9 cellular contexts compared by ENCODE assay signal in the genomic region with DNA sequence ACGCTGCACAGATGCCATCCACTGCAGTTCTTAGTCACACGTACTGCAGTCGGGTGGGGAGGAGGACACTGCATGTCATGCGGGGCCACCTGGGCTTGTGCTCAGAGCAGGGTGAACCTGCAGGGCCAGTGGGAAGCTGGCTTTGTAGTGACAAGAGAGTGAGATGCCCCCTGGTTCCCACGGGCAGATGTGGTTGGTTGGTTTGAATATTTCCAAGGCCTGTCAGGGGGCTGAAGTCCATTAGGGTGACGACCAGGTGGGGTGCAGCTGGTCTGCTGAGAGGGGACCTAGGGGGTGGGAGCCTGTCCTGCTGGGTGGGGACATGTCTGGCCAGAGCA. TPM values are rescaled to one million over a fixed set of nuclear protein-coding genes. Genes with fewer than 3 reads are reported as not detected.
DNase-seq lines count a peak whose midpoint lies in the region; ATAC-seq and TF ChIP-seq lines count a peak whose summit lies in the region.
"Had no signal": no experiment of that assay in that cellular context is flagged by ENCODE, and none has a peak within 500 bp of the region (broad histone marks: within the 10 kb centered on the region; RNA-seq: fewer than 3 reads in every experiment).

No MANE protein-coding gene starts in this region.

- no peak for TF ChIP-seq POLR2A in stomach (IDR thresholded peaks at IDR 0.05)

- WGBS in stomach, 5 donors = 85 to 100% (median 95%) methylated on average over 5 to 6 of the region's 6 CpGs

- peaks cover 26% of the 10 kb centered on the region for H3K4me1 Mint-ChIP-seq in activated CD8-positive, alpha-beta memory T cell treated with anti-CD3 and anti-CD28 coated beads, Interleukin-2, amount 10 ng/mL, durations not matched to agents 7 days and 5 days
- peaks cover 31% of the 10 kb centered on the region for H3K4me1 Mint-ChIP-seq in activated CD4-positive, alpha-beta memory T cell treated with anti-CD3 and anti-CD28 coated beads, Interleukin-2, amount 10 ng/mL, durations not matched to agents 7 days and 5 days

- H3K27me3 Mint-ChIP-seq in activated CD8-positive, alpha-beta memory T cell treated with anti-CD3 and anti-CD28 coated beads, Interleukin-2, amount 10 ng/mL, durations not matched to agents 7 days and 5 days = peaks cover 15% of the 10 kb centered on the region
- H3K27me3 Mint-ChIP-seq in activated CD4-positive, alpha-beta memory T cell treated with anti-CD3 and anti-CD28 coated beads, Interleukin-2, amount 10 ng/mL, durations not matched to agents 7 days and 5 days = peaks cover 15% of the 10 kb centered on the region

- H3K36me3 ChIP-seq in iPS-18a (ENCODE audit: control insufficient read depth, low read depth, low read length) (no peaks in the 10 kb centered on the region), stomach (no peaks in the 10 kb centered on the region)

- POLR2A ChIA-PET in activated CD4-positive, alpha-beta memory T cell treated with anti-CD3 and anti-CD28 coated beads, Interleukin-2, amount 10 ng/mL, durations not matched to agents 7 days and 5 days (lab: Charles Lee) = interaction anchor here (1.1 to 5.0 kb wide), 8 partner anchors 9 to 252 kb away, joined by 3 to 51 read pairs (median 8); partner anchors contain the start of genes IL32, ZNF174, ZNF213 and ZSCAN32

- H3K4me3 ChIP-seq in iPS-18a (ENCODE audit: low read length) (peak overlapping the region; percentile 90), stomach (peak overlapping the region in 3 of 4 donors; percentile 62 to 79 (median 63))

- no peak for TF ChIP-seq EP300 in stomach (IDR thresholded peaks at IDR 0.05)

- no peak for DNase-seq in activated CD8-positive, alpha-beta memory T cell treated with anti-CD3 and anti-CD28 coated beads, Interleukin-2, amount 10 ng/mL, durations not matched to agents 7 days and 5 days
- no peak for DNase-seq in activated CD8-positive, alpha-beta memory T cell treated with anti-CD3 and anti-CD28 coated beads, Interleukin-2, amount 50 U/mL, for 48 hours
- DNase-seq in activated CD4-positive, alpha-beta memory T cell treated with anti-CD3 and anti-CD28 coated beads, Interleukin-2, amount 10 ng/mL, durations not matched to agents 7 days and 5 days = no peak
- DNase-seq in stomach (no peak), NCI-H774 (lab: John Stamatoyannopoulos, UW) (no peak)
- DNase-seq in stimulated activated naive CD4-positive, alpha-beta T cell (lab: John Stamatoyannopoulos, UW) = no peak

- no peaks in the 10 kb centered on the region for H3K4me1 ChIP-seq in iPS-18a (ENCODE audit: control insufficient read depth, low read depth, low read length)
- H3K4me1 ChIP-seq in stomach = peaks cover 26 to 36% (median 31%) of the 10 kb centered on the region in 4 donors

- intact Hi-C loops in stomach (cut with DNase I; ENCODE audit: low total_unique reads) = no loop called here

- H3K4me3 Mint-ChIP-seq in activated CD8-positive, alpha-beta memory T cell treated with anti-CD3 and anti-CD28 coated beads, Interleukin-2, amount 10 ng/mL, durations not matched to agents 7 days and 5 days = peak overlapping the region; percentile 82
- peak overlapping the region; percentile 81 for H3K4me3 Mint-ChIP-seq in activated CD4-positive, alpha-beta memory T cell treated with anti-CD3 and anti-CD28 coated beads, Interleukin-2, amount 10 ng/mL, durations not matched to agents 7 days and 5 days

- ATAC-seq in activated CD8-positive, alpha-beta memory T cell treated with anti-CD3 and anti-CD28 coated beads, Interleukin-2, amount 10 ng/mL, durations not matched to agents 7 days and 5 days = no peak
- ATAC-seq in GM18867 (IDR thresholded peaks at IDR 0.05; ENCODE audit: unreplicated experiment) = no peak

- H3K27me3 ChIP-seq in iPS-18a (ENCODE audit: control insufficient read depth, insufficient read depth, low read length) (peaks cover 20% of the 10 kb centered on the region), stomach (no peaks in the 10 kb centered on the region)

- peak overlapping the region; percentile 15 for H3K27ac Mint-ChIP-seq in activated CD8-positive, alpha-beta memory T cell treated with anti-CD3 and anti-CD28 coated beads, Interleukin-2, amount 10 ng/mL, durations not matched to agents 7 days and 5 days
- no peak overlapping the region for H3K27ac Mint-ChIP-seq in activated CD4-positive, alpha-beta memory T cell treated with anti-CD3 and anti-CD28 coated beads, Interleukin-2, amount 10 ng/mL, durations not matched to agents 7 days and 5 days

- no peak overlapping the region for H3K9ac ChIP-seq in iPS-18a (ENCODE audit: low read length)

- H3K9me3 ChIP-seq in iPS-18a (ENCODE audit: control insufficient read depth, low read depth, low read length) (no peaks in the 10 kb centered on the region), stomach (no peaks in the 10 kb centered on the region)

- CTCF ChIA-PET in activated CD8-positive, alpha-beta memory T cell treated with anti-CD3 and anti-CD28 coated beads, Interleukin-2, amount 10 ng/mL, durations not matched to agents 7 days and 5 days (lab: Charles Lee) = interaction anchor here (0.8 to 6.7 kb wide), 8 partner anchors 10 to 145 kb away, joined by 3 to 128 read pairs (median 10); partner anchors contain the start of gene ZNF213
- CTCF ChIA-PET in activated CD4-positive, alpha-beta memory T cell treated with anti-CD3 and anti-CD28 coated beads, Interleukin-2, amount 10 ng/mL, durations not matched to agents 7 days and 5 days (lab: Charles Lee) = interaction anchor here (1.6 to 5.6 kb wide), 8 partner anchors 9 to 117 kb away, joined by 4 to 56 read pairs (median 8); partner anchors contain the start of gene ZNF213

- H3K9me3 Mint-ChIP-seq in activated CD8-positive, alpha-beta memory T cell treated with anti-CD3 and anti-CD28 coated beads, Interleukin-2, amount 10 ng/mL, durations not matched to agents 7 days and 5 days (ENCODE audit: low read depth) = no peaks in the 10 kb centered on the region
- no peaks in the 10 kb centered on the region for H3K9me3 Mint-ChIP-seq in activated CD4-positive, alpha-beta memory T cell treated with anti-CD3 and anti-CD28 coated beads, Interleukin-2, amount 10 ng/mL, durations not matched to agents 7 days and 5 days

- H3K27ac ChIP-seq in iPS-18a (ENCODE audit: low read length) = no peak overlapping the region
- H3K27ac ChIP-seq in stomach = peak overlapping the region in 4 of 5 donors; percentile 83 to 92 (median 89)

- peaks cover under 1% of the 10 kb centered on the region for H3K36me3 Mint-ChIP-seq in activated CD8-positive, alpha-beta memory T cell treated with anti-CD3 and anti-CD28 coated beads, Interleukin-2, amount 10 ng/mL, durations not matched to agents 7 days and 5 days
- peaks cover 8% of the 10 kb centered on the region for H3K36me3 Mint-ChIP-seq in activated CD4-positive, alpha-beta memory T cell treated with anti-CD3 and anti-CD28 coated beads, Interleukin-2, amount 10 ng/mL, durations not matched to agents 7 days and 5 days (ENCODE audit: low read depth)

- TF ChIP-seq CTCF in stomach (IDR thresholded peaks at IDR 0.05) = no peak

RNA-seq across cellular contexts. Expression of gene ZNF213, which starts 14.3 kb away (rescaled TPM):
- 10 to 100 TPM; 10.6 to 12.3 TPM for total RNA-seq in activated CD8-positive, alpha-beta memory T cell treated with anti-CD3 and anti-CD28 coated beads, Interleukin-2, amount 10 ng/mL, durations not matched to agents 7 days and 5 days
- total RNA-seq in activated CD4-positive, alpha-beta memory T cell treated with anti-CD3 and anti-CD28 coated beads, Interleukin-2, amount 10 ng/mL, durations not matched to agents 7 days and 5 days = 10 to 100 TPM; 10.5 to 11.6 TPM
- 10 to 100 TPM in 3 of 5 donors, 1 to 10 TPM in 2; 1.3 to 87.8 (median 20.0) TPM for total RNA-seq in stomach
- 1 to 10 TPM; 5.8 to 6.7 (median 6.1) TPM for polyA plus RNA-seq in stomach

RNA-seq across cellular contexts. Expression of gene ZNF205, which starts 36.8 kb away (rescaled TPM):
- not detected for total RNA-seq in activated CD8-positive, alpha-beta memory T cell treated with anti-CD3 and anti-CD28 coated beads, Interleukin-2, amount 10 ng/mL, durations not matched to agents 7 days and 5 days
- not detected for total RNA-seq in activated CD4-positive, alpha-beta memory T cell treated with anti-CD3 and anti-CD28 coated beads, Interleukin-2, amount 10 ng/mL, durations not matched to agents 7 days and 5 days
- 10 to 100 TPM in 1 of 5 donors, 1 to 10 TPM in 3, under 1 TPM in 1; 0.87 to 21.9 (median 5.5) TPM for total RNA-seq in stomach
- polyA plus RNA-seq in stomach = 10 to 100 TPM; 16.6 to 27.5 (median 20.9) TPM

RNA-seq across cellular contexts. Expression of gene OR1F1, which starts 38.8 kb away (rescaled TPM):
- not detected for total RNA-seq in activated CD8-positive, alpha-beta memory T cell treated with anti-CD3 and anti-CD28 coated beads, Interleukin-2, amount 10 ng/mL, durations not matched to agents 7 days and 5 days
- not detected for total RNA-seq in activated CD4-positive, alpha-beta memory T cell treated with anti-CD3 and anti-CD28 coated beads, Interleukin-2, amount 10 ng/mL, durations not matched to agents 7 days and 5 days
- not detected for total RNA-seq in stomach
- polyA plus RNA-seq in stomach = not detected

RNA-seq across cellular contexts. Expression of gene ZSCAN10, which starts 50.1 kb away (rescaled TPM):
- total RNA-seq in activated CD8-positive, alpha-beta memory T cell treated with anti-CD3 and anti-CD28 coated beads, Interleukin-2, amount 10 ng/mL, durations not matched to agents 7 days and 5 days = under 1 TPM; 0.21 to 0.23 TPM
- under 1 TPM in 1 of 2 experiments, not detected in 1; 0.15 TPM for total RNA-seq in activated CD4-positive, alpha-beta memory T cell treated with anti-CD3 and anti-CD28 coated beads, Interleukin-2, amount 10 ng/mL, durations not matched to agents 7 days and 5 days
- total RNA-seq in stomach = not detected
- not detected for polyA plus RNA-seq in stomach
- total RNA-seq: RPMI7951 had no signal
